Comparison of ENCODE assay signal across 10 cellular contexts in genomic region chr6:44049163-44049988, GRCh38.
A peak's percentile ranks its signal among the peaks of the same experiment; 100 is the strongest.
DNase-seq lines count a peak whose midpoint lies in the region; ATAC-seq and TF ChIP-seq lines count a peak whose summit lies in the region.
"Had no signal": no experiment of that assay in that cellular context is flagged by ENCODE, and none has a peak within 500 bp of the region (broad histone marks: within the 10 kb centered on the region; RNA-seq: fewer than 3 reads in every experiment).

No MANE protein-coding gene starts in this region.

- no peaks in the 10 kb centered on the region for H3K27me3 ChIP-seq in esophagus squamous epithelium
- H3K27me3 ChIP-seq in spleen (replicated peaks in 1 of 7): no peaks in the 10 kb centered on the region
- H3K27me3 ChIP-seq: upper lobe of left lung had no signal

- peaks cover 23% of the 10 kb centered on the region for H3K4me1 Mint-ChIP-seq in endothelial cell (ENCODE audit: unreplicated experiment)

- WGBS in esophagus squamous epithelium, 2 donors: 32 to 34% methylated on average over 6 of the region's 6 CpGs
- WGBS in spleen, 5 donors: 58 to 82% (median 72%) methylated on average over 6 of the region's 6 CpGs

- no peaks in the 10 kb centered on the region for H3K9me3 Mint-ChIP-seq in endothelial cell (ENCODE audit: unreplicated experiment)

- no peaks in the 10 kb centered on the region for H3K36me3 Mint-ChIP-seq in endothelial cell (ENCODE audit: low read depth, unreplicated experiment)

- peak overlapping the region; percentile 6 to 86 (median 78) for H3K27ac ChIP-seq in esophagus squamous epithelium
- no peak overlapping the region for H3K27ac ChIP-seq in spleen
- H3K27ac ChIP-seq: neutrophil, upper lobe of left lung had no signal

- H3K27me3 Mint-ChIP-seq in endothelial cell (ENCODE audit: unreplicated experiment): peaks cover 8% of the 10 kb centered on the region

- peak; percentile 52 for ATAC-seq in GM19023 (IDR thresholded peaks at IDR 0.05; ENCODE audit: unreplicated experiment)

- no peak overlapping the region for H3K27ac Mint-ChIP-seq in endothelial cell (ENCODE audit: unreplicated experiment)

- H3K4me3 ChIP-seq in esophagus squamous epithelium: no peak overlapping the region
- no peak overlapping the region for H3K4me3 ChIP-seq in spleen
- H3K4me3 ChIP-seq: upper lobe of left lung had no signal

- TF ChIP-seq CTCF in esophagus squamous epithelium (IDR thresholded peaks at IDR 0.05) (no peak), spleen (IDR thresholded peaks at IDR 0.05 in 8 of 11, conservative IDR thresholded peaks at IDR 0.05 in 3 of 11) (no peak), endothelial cell (IDR thresholded peaks at IDR 0.05; ENCODE audit: unreplicated experiment) (no peak)

- H3K36me3 ChIP-seq in esophagus squamous epithelium: no peaks in the 10 kb centered on the region
- H3K36me3 ChIP-seq in spleen: no peaks in the 10 kb centered on the region
- H3K36me3 ChIP-seq: neutrophil, upper lobe of left lung had no signal

- no peak overlapping the region for H3K4me3 Mint-ChIP-seq in endothelial cell (ENCODE audit: unreplicated experiment)

- no peak for TF ChIP-seq POLR2A in esophagus squamous epithelium (IDR thresholded peaks at IDR 0.05)
- no peak for TF ChIP-seq POLR2A in spleen (IDR thresholded peaks at IDR 0.05)

- DNase-seq in LoVo (ENCODE audit: low spot score) (peak; percentile 52), esophagus squamous epithelium (lab: John Stamatoyannopoulos, UW) (no peak), spleen (peak; percentile 58), endothelial cell (ENCODE audit: low spot score) (no peak), NCI-H1105 (lab: John Stamatoyannopoulos, UW) (no peak), NCI-H82 (lab: John Stamatoyannopoulos, UW) (no peak)
- no peak for DNase-seq in central memory CD4-positive, alpha-beta T cell
- DNase-seq: upper lobe of left lung had no signal

- H3K9me3 ChIP-seq in esophagus squamous epithelium (no peaks in the 10 kb centered on the region), spleen (no peaks in the 10 kb centered on the region)
- H3K9me3 ChIP-seq: neutrophil, upper lobe of left lung had no signal

- intact Hi-C loops in esophagus squamous epithelium (cut with DNase I): no loop called here
- intact Hi-C loops in spleen (cut with DNase I; ENCODE audit: low total_unique reads): no loop called here

- H3K4me1 ChIP-seq in esophagus squamous epithelium: peaks cover 29 to 88% (median 59%) of the 10 kb centered on the region in 3 donors
- peaks cover 0 to 25% (median 14%) of the 10 kb centered on the region in 6 donors for H3K4me1 ChIP-seq in spleen

Comparison
In these comparisons a context has a peak if more than half of its experiments do, and no peak if none do; other contexts are left out.
1. DNase-seq: peak in LoVo (single experiment) and spleen (single experiment); none in esophagus squamous epithelium (single experiment), endothelial cell (single experiment), central memory CD4-positive, alpha-beta T cell (single experiment), NCI-H1105 (single experiment) and NCI-H82 (single experiment).
2. H3K27ac ChIP-seq: peak in esophagus squamous epithelium (4 of 4); none in spleen (0 of 8).